In the genomic region with DNA sequence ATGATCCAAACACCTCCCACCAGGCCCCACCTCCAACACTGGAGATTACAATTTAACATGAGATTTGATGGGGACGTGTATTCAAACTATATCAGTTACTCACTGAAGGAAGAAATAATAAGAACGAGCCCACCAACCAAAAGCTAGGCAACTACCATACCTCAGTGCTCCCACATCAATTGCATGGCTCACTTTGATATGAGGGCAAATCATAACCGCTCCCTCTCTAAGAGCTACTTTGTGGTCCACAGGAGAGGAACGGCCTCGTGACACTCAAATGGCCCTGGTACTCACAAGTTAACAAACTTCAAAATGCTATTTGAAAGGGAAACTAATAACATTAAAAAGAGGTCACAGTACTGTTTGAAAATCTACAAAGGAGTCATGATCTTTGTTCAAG, we compare ENCODE assay signal across 31 cellular contexts.
"Had no signal": no experiment of that assay in that cellular context is flagged by ENCODE, and none has a peak within 500 bp of the region (broad histone marks: within the 10 kb centered on the region; RNA-seq: fewer than 3 reads in every experiment).

No MANE protein-coding gene starts in this region.

- DNase-seq: activated B cell treated with CpG ODN at 0.5 μM for 24 hours; activated CD4-positive, alpha-beta memory T cell treated with anti-CD3 and anti-CD28 coated beads for 36 hours; activated CD4-positive, alpha-beta T cell treated with anti-CD3 and anti-CD28 coated beads for 4 hours; activated CD4-positive, alpha-beta T cell treated with anti-CD3 and anti-CD28 coated beads, Interleukin-2, amount 10 ng/mL, durations not matched to agents 24 days and 14 days; activated CD4-positive, alpha-beta T cell treated with anti-CD3 and anti-CD28 coated beads, Interleukin-2, amount 50 U/mL, for 1 hour; activated CD4-positive, alpha-beta T cell treated with anti-CD3 and anti-CD28 coated beads, Interleukin-2, amount 50 U/mL, for 4 hours; activated CD4-positive, CD25-positive, alpha-beta regulatory T cell treated with anti-CD3 and anti-CD28 coated beads, Interleukin-2, amount 50 U/mL, for 72 hours; activated CD8-positive, alpha-beta memory T cell treated with anti-CD3 and anti-CD28 coated beads, Interleukin-2, amount 50 U/mL, for 4 hours; activated CD8-positive, alpha-beta T cell treated with anti-CD3 and anti-CD28 coated beads for 36 hours; activated effector memory CD4-positive, alpha-beta T cell treated with anti-CD3 and anti-CD28 coated beads, Interleukin-2, amount 50 U/mL, for 16 hours; activated gamma-delta T cell treated with Interleukin-2 at 50 U/mL for 16 hours; activated naive CD4-positive, alpha-beta T cell; activated naive CD4-positive, alpha-beta T cell treated with anti-CD3 and anti-CD28 coated beads for 36 hours; activated naive CD4-positive, alpha-beta T cell treated with anti-CD3 and anti-CD28 coated beads, Interleukin-2, amount 50 U/mL, for 16 hours; activated naive CD8-positive, alpha-beta T cell treated with anti-CD3 and anti-CD28 coated beads for 36 hours; activated T-cell treated with anti-CD3 and anti-CD28 coated beads for 4 hours; activated T-cell treated with anti-CD3 and anti-CD28 coated beads, Interleukin-2, amount 50 U/mL, for 1 hour; activated T-cell treated with anti-CD3 and anti-CD28 coated beads, Interleukin-2, amount 50 U/mL, for 4 hours; activated T-cell treated with anti-CD3 and anti-CD28 coated beads, Interleukin-2, amount 50 U/mL, for 72 hours; adrenal gland; amniotic stem cell; aorta; central memory CD4-positive, alpha-beta T cell; T-helper 1 cell; T-helper 2 cell; T-helper 9 cell had no signal

- H3K9me3 ChIP-seq: adrenal gland had no signal

- H3K36me3 ChIP-seq: adrenal gland, cardiac muscle cell had no signal

- H3K27me3 ChIP-seq: adrenal gland, cardiac muscle cell had no signal

- H3K27ac ChIP-seq: adrenal gland, cardiac muscle cell had no signal

- H3K4me1 ChIP-seq: adrenal gland had no signal

- ATAC-seq: activated CD8-positive, alpha-beta T cell treated with anti-CD3 and anti-CD28 coated beads for 36 hours; activated naive CD4-positive, alpha-beta T cell treated with anti-CD3 and anti-CD28 coated beads, Interleukin-2, amount 50 U/mL, for 72 hours; activated T-cell treated with anti-CD3 and anti-CD28 coated beads, Interleukin-2, amount 50 U/mL, for 4 hours; activated T-cell treated with anti-CD3 and anti-CD28 coated beads, Interleukin-2, amount 50 U/mL, for 72 hours; activated T-helper 17 cell treated with anti-CD3 and anti-CD28 coated beads, Interleukin-2, amount 50 U/mL, for 72 hours had no signal

- H3K4me3 ChIP-seq: adrenal gland, cardiac muscle cell had no signal

- FAIRE-seq: astrocyte, bronchial epithelial cell had no signal
